ENCODE assay signal across 35 cellular contexts in the genomic region with DNA sequence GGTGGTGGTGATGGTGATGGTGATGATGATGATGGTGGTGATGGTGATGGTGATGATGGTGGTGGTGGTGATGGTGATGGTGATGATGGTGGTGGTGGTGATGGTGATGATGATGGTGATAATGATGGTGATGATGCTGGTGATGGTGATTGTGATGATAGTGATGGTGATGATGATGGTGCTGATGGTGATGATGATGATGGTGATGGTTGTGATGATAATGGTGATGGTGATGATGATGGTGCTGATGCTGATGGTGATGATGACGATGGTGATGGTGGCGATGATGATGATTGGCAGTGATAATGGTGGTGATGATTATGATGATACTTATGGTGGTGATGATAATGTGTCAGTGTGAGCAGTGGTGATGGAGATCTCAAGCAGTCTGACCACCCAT.
"Had no signal": no experiment of that assay in that cellular context is flagged by ENCODE, and none has a peak within 500 bp of the region (broad histone marks: within the 10 kb centered on the region; RNA-seq: fewer than 3 reads in every experiment).

No MANE protein-coding gene starts in this region.

- H3K4me1 ChIP-seq: adrenal gland, body of pancreas, breast epithelium had no signal

- ATAC-seq: activated CD8-positive, alpha-beta T cell treated with anti-CD3 and anti-CD28 coated beads for 36 hours; activated naive CD4-positive, alpha-beta T cell treated with anti-CD3 and anti-CD28 coated beads, Interleukin-2, amount 50 U/mL, for 72 hours; activated T-cell treated with anti-CD3 and anti-CD28 coated beads, Interleukin-2, amount 50 U/mL, for 4 hours; activated T-cell treated with anti-CD3 and anti-CD28 coated beads, Interleukin-2, amount 50 U/mL, for 72 hours; activated T-helper 17 cell treated with anti-CD3 and anti-CD28 coated beads, Interleukin-2, amount 50 U/mL, for 72 hours; body of pancreas had no signal

- DNase-seq: activated B cell treated with CpG ODN at 0.5 μM for 24 hours; activated CD4-positive, alpha-beta memory T cell treated with anti-CD3 and anti-CD28 coated beads for 36 hours; activated CD4-positive, alpha-beta T cell treated with anti-CD3 and anti-CD28 coated beads for 4 hours; activated CD4-positive, alpha-beta T cell treated with anti-CD3 and anti-CD28 coated beads, Interleukin-2, amount 10 ng/mL, durations not matched to agents 24 days and 14 days; activated CD4-positive, alpha-beta T cell treated with anti-CD3 and anti-CD28 coated beads, Interleukin-2, amount 50 U/mL, for 1 hour; activated CD4-positive, alpha-beta T cell treated with anti-CD3 and anti-CD28 coated beads, Interleukin-2, amount 50 U/mL, for 4 hours; activated CD4-positive, CD25-positive, alpha-beta regulatory T cell treated with anti-CD3 and anti-CD28 coated beads, Interleukin-2, amount 50 U/mL, for 72 hours; activated CD8-positive, alpha-beta memory T cell treated with anti-CD3 and anti-CD28 coated beads, Interleukin-2, amount 50 U/mL, for 4 hours; activated CD8-positive, alpha-beta T cell treated with anti-CD3 and anti-CD28 coated beads for 36 hours; activated effector memory CD4-positive, alpha-beta T cell treated with anti-CD3 and anti-CD28 coated beads, Interleukin-2, amount 50 U/mL, for 16 hours; activated gamma-delta T cell treated with Interleukin-2 at 50 U/mL for 16 hours; activated naive CD4-positive, alpha-beta T cell; activated naive CD4-positive, alpha-beta T cell treated with anti-CD3 and anti-CD28 coated beads for 36 hours; activated naive CD4-positive, alpha-beta T cell treated with anti-CD3 and anti-CD28 coated beads, Interleukin-2, amount 50 U/mL, for 16 hours; activated naive CD8-positive, alpha-beta T cell treated with anti-CD3 and anti-CD28 coated beads for 36 hours; activated T-cell treated with anti-CD3 and anti-CD28 coated beads for 4 hours; activated T-cell treated with anti-CD3 and anti-CD28 coated beads, Interleukin-2, amount 50 U/mL, for 1 hour; activated T-cell treated with anti-CD3 and anti-CD28 coated beads, Interleukin-2, amount 50 U/mL, for 4 hours; activated T-cell treated with anti-CD3 and anti-CD28 coated beads, Interleukin-2, amount 50 U/mL, for 72 hours; adrenal gland; amniotic stem cell; aorta; body of pancreas; brain microvascular endothelial cell; caudate nucleus; cerebellar nuclear complex; T-helper 2 cell; T-helper 9 cell had no signal

- FAIRE-seq: astrocyte, TTC549 had no signal

- H3K9me3 ChIP-seq: adrenal gland had no signal

- H3K27me3 ChIP-seq: adrenal gland, body of pancreas, cardiac muscle cell had no signal

- H3K36me3 ChIP-seq: adrenal gland, brain microvascular endothelial cell, breast epithelium, cardiac muscle cell had no signal

- H3K27ac ChIP-seq: adrenal gland, body of pancreas, brain microvascular endothelial cell, breast epithelium, cardiac muscle cell, VCaP had no signal

- H3K4me3 ChIP-seq: adrenal gland, body of pancreas, breast epithelium, cardiac muscle cell had no signal
